In genomic region chr11:45048313-45048841, GRCh38 we compare ENCODE assay signal across 13 cellular contexts.
DNase-seq lines count a peak whose midpoint lies in the region; ATAC-seq and TF ChIP-seq lines count a peak whose summit lies in the region.
"Had no signal": no experiment of that assay in that cellular context is flagged by ENCODE, and none has a peak within 500 bp of the region (broad histone marks: within the 10 kb centered on the region; RNA-seq: fewer than 3 reads in every experiment).

No MANE protein-coding gene starts in this region.

- TF ChIP-seq CTCF in HFFc6 (IDR thresholded peaks at IDR 0.05): no peak
- no peak for TF ChIP-seq CTCF in WERI-Rb-1 (IDR thresholded peaks at IDR 0.05; ENCODE audit: low read depth, low read length)
- TF ChIP-seq CTCF in heart left ventricle (IDR thresholded peaks at IDR 0.05): no peak
- no peak for TF ChIP-seq CTCF in psoas muscle (IDR thresholded peaks at IDR 0.05)
- TF ChIP-seq CTCF in coronary artery (IDR thresholded peaks at IDR 0.05): no peak

- DNase-seq in HFFc6 (no peak), WERI-Rb-1 (no peak), heart left ventricle (peak in 2 of 5 donors; percentile 20 to 37), psoas muscle (no peak), coronary artery (ENCODE audit: low spot score) (no peak), midbrain (lab: John Stamatoyannopoulos, UW) (no peak)
- DNase-seq in activated T-cell treated with anti-CD3 and anti-CD28 coated beads, Interleukin-2, amount 50 U/mL, for 48 hours: no peak
- DNase-seq: activated CD4-positive, alpha-beta T cell treated with anti-CD3 and anti-CD28 coated beads, Interleukin-2, amount 50 U/mL, for 48 hours; activated T-cell treated with anti-CD3 and anti-CD28 coated beads, Interleukin-2, amount 50 U/mL, for 24 hours; H9; MG63; Peyer's patch; stimulated activated CD4-positive, alpha-beta T cell treated with anti-CD3 and anti-CD28 coated beads, Interleukin-2, amount 100 ng/mL, for 48 hours had no signal

- H3K4me3 ChIP-seq in WERI-Rb-1 (ENCODE audit: low read depth, low read length): no peak overlapping the region
- H3K4me3 ChIP-seq in heart left ventricle: no peak overlapping the region
- H3K4me3 ChIP-seq in psoas muscle: no peak overlapping the region
- no peak overlapping the region for H3K4me3 ChIP-seq in coronary artery
- H3K4me3 ChIP-seq: MG63, Peyer's patch had no signal

- H3K27ac ChIP-seq in WERI-Rb-1 (peak overlapping the region; percentile 21), heart left ventricle (peak overlapping the region in 10 of 12 donors; percentile 44 to 85 (median 70)), psoas muscle (peak overlapping the region; percentile 68), coronary artery (peak overlapping the region in 1 of 2 donors; percentile 21)
- H3K27ac ChIP-seq: Peyer's patch had no signal

- H3K4me3 Mint-ChIP-seq in HFFc6: no peak overlapping the region
- H3K4me3 Mint-ChIP-seq: activated T-cell treated with anti-CD3 and anti-CD28 coated beads, Interleukin-2, amount 50 U/mL, for 24 hours; H9 had no signal

- H3K4me1 ChIP-seq in heart left ventricle (peaks cover 8 to 55% (median 43%) of the 10 kb centered on the region in 12 donors), psoas muscle (peaks cover 24% of the 10 kb centered on the region)

- H3K36me3 ChIP-seq in WERI-Rb-1: no peaks in the 10 kb centered on the region
- H3K36me3 ChIP-seq in heart left ventricle: no peaks in the 10 kb centered on the region
- H3K36me3 ChIP-seq in psoas muscle (ENCODE audit: insufficient read depth in 1 of 2, low read depth in 1 of 2): no peaks in the 10 kb centered on the region
- H3K36me3 ChIP-seq: MG63, Peyer's patch had no signal

- ATAC-seq in heart left ventricle: peak in 3 of 4 donors; percentile 17 to 47 (median 46)
- ATAC-seq in psoas muscle: peak in 3 of 4 donors; percentile 9 to 17 (median 13)

- H3K9me3 ChIP-seq in WERI-Rb-1 (ENCODE audit: severe bottlenecking) (no peaks in the 10 kb centered on the region), heart left ventricle (no peaks in the 10 kb centered on the region), psoas muscle (no peaks in the 10 kb centered on the region)
- H3K9me3 ChIP-seq: MG63, Peyer's patch had no signal

- 0 out of 2 replicates have a peak overlapping the region, but pooled peaks have one; percentile 3 for H3K27ac Mint-ChIP-seq in HFFc6
- H3K27ac Mint-ChIP-seq: activated T-cell treated with anti-CD3 and anti-CD28 coated beads, Interleukin-2, amount 50 U/mL, for 24 hours; H9 had no signal

- H3K9me3 Mint-ChIP-seq in HFFc6: no peaks in the 10 kb centered on the region
- H3K9me3 Mint-ChIP-seq: activated T-cell treated with anti-CD3 and anti-CD28 coated beads, Interleukin-2, amount 50 U/mL, for 24 hours; H9 had no signal

- peaks cover 13% of the 10 kb centered on the region for H3K4me1 Mint-ChIP-seq in HFFc6 (ENCODE audit: low read depth)

- no peaks in the 10 kb centered on the region for H3K36me3 Mint-ChIP-seq in HFFc6 (ENCODE audit: low read depth)

- 58 to 76% (median 67%) methylated on average over 7 of the region's 7 CpGs for WGBS in heart left ventricle, 4 donors
- WGBS in psoas muscle, 3 donors: 75 to 86% (median 75%) methylated on average over 7 of the region's 7 CpGs

- peaks cover 23% of the 10 kb centered on the region for H3K27me3 Mint-ChIP-seq in HFFc6 (ENCODE audit: insufficient read depth)
- H3K27me3 Mint-ChIP-seq: activated T-cell treated with anti-CD3 and anti-CD28 coated beads, Interleukin-2, amount 50 U/mL, for 24 hours had no signal

- no peak for TF ChIP-seq POLR2A in heart left ventricle (IDR thresholded peaks at IDR 0.05)

- intact Hi-C loops in heart left ventricle (cut with DNase I): no loop called here
- intact Hi-C loops in psoas muscle (cut with DNase I): no loop called here

- H3K27me3 ChIP-seq in WERI-Rb-1 (ENCODE audit: insufficient read depth, low read depth, severe bottlenecking) (no peaks in the 10 kb centered on the region), heart left ventricle (no peaks in the 10 kb centered on the region), psoas muscle (ENCODE audit: insufficient read depth in 3 of 3, low read length in 2 of 3) (no peaks in the 10 kb centered on the region)
- H3K27me3 ChIP-seq: MG63, Peyer's patch had no signal
